ENCODE assay signal across 1 cellular context in the genomic region with DNA sequence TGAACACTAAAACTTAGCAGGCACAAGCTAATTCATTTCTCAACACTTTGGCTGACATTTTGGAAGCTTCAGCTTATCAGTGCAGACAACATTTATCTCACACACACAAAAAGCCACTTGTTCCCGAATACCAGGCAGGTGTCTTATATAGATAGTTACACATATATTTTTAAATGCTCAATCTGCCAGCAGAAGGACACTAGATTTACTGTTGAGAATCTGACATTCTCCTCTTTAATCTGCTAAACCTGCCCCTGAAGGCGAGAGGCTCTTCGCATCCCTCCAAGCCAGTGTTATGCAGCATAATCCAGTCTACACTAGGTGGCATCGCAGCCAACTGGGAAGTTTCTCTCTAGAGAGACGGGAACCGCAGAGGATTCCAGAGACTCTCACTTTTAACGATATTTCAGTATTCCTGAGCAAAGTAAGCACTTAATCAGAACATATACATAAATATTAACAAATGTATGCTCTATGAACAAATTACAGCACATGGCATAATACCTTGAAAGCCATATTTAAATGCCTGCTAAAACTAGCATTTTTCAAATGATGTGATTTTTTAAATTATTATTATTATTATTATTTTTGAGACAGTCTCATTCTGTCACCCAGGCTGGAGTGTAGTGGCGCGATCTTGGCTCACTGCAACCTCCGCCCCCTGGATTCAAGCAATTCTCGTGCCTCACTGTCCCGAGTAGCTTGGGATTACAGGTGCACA.
TF ChIP-seq lines count a peak whose summit lies in the region.

No MANE protein-coding gene starts in this region.

TF ChIP-seq in K562, 482 proteins besides CTCF, POLR2A, EP300 and RAD21 (continued from another document and continues in another):
- TF ChIP-seq, protein P1, sequence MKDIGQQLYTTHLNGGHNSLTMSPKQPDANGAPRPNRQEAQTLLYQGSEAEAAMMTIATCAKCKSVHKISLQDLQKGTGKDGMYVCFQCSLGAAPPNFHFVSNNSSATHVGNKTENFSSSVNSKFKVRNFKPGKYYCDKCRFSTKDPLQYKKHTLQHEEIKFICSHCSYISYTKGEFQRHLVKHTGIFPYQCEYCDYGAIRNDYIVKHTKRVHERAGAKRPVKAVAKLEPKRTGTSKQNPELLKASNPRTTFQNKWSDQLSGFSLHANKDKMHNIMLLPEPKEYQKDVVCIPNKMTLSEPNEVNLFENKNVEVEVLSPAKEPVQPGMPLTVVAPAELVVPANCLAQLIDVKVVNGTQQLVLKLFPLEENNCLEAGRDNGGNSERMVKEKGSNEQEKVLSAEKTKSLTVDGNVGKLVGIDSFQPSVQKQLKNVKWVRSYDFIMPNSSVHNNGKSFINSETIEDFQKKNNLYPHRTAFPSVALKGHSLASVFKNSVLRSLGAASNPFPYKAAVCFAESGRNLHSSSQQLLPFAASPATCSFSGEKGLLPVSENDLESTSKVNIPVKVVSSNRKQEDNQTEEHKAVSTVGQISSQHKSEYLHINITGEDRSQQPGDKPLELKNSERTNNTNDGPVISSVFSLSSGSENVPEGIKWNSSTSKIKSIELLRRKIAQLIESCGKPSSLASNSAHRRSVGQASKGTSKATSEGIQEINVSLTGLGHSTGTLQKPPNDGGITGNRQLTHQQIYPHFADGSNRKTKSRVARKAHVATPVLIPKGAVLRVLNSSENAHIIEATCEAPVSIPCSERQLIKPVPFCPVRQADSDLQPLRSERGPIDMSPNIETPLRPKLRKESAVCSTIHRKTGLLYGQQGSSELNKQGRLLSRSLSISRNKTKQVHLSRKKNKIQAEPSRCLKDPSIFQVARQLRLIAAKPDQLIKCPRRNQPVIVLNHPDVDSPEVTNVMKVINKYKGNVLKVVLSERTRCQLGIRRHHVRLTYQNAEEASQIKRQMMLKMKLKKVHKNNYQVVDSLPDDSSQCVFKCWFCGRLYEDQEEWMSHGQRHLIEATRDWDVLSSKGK (CRISPR knock-in tag; IDR thresholded peaks at IDR 0.05): no peak
- TF ChIP-seq BRF1 (IDR thresholded peaks at IDR 0.05; ENCODE audit: borderline replicate concordance, extremely low read depth, insufficient read length) (no peak), ZNF282 (CRISPR knock-in tag; IDR thresholded peaks at IDR 0.05) (no peak), CBX2 (IDR thresholded peaks at IDR 0.05; ENCODE audit: insufficient read depth, low read length, poor library complexity, severe bottlenecking) (no peak), BCL6 (CRISPR knock-in tag; IDR thresholded peaks at IDR 0.05) (no peak), ZNF444 (CRISPR knock-in tag; IDR thresholded peaks at IDR 0.05) (no peak), NFE2 (IDR thresholded peaks at IDR 0.05; ENCODE audit: low read depth) (no peak), ZNF780A (CRISPR knock-in tag; IDR thresholded peaks at IDR 0.05) (no peak), FOXJ3 (CRISPR knock-in tag; IDR thresholded peaks at IDR 0.05) (no peak), HDAC6 (IDR thresholded peaks at IDR 0.05; ENCODE audit: low read depth, low read length) (no peak), ZNF23 (CRISPR knock-in tag; IDR thresholded peaks at IDR 0.05) (no peak), SMAD1 (IDR thresholded peaks at IDR 0.05; ENCODE audit: low read depth, low read length, partially characterized antibody) (no peak), DPF2 (IDR thresholded peaks at IDR 0.05) (peak; percentile 64), CC2D1A (IDR thresholded peaks at IDR 0.05) (no peak), LCOR (CRISPR knock-in tag; IDR thresholded peaks at IDR 0.05) (no peak), ZNF384 (IDR thresholded peaks at IDR 0.05; ENCODE audit: low read depth, low read length) (no peak), SMAD4 (CRISPR knock-in tag; conservative IDR thresholded peaks at IDR 0.05) (peak; percentile 55), FOXA3 (CRISPR knock-in tag; conservative IDR thresholded peaks at IDR 0.05 in 1 of 2, IDR thresholded peaks at IDR 0.05 in 1 of 2) (no peak), MEIS2 (IDR thresholded peaks at IDR 0.05; ENCODE audit: partially characterized antibody) (peak; percentile 89), ESRRB (CRISPR knock-in tag; IDR thresholded peaks at IDR 0.05; ENCODE audit: borderline replicate concordance) (no peak), HDAC3 (IDR thresholded peaks at IDR 0.05; ENCODE audit: borderline replicate concordance, partially characterized antibody) (peak; percentile 19), MAFG (tag; conservative IDR thresholded peaks at IDR 0.05) (no peak), ZNF830 (CRISPR knock-in tag; IDR thresholded peaks at IDR 0.05) (no peak), HEY1 (CRISPR knock-in tag; IDR thresholded peaks at IDR 0.05; ENCODE audit: borderline replicate concordance) (no peak), ZNF134 (CRISPR knock-in tag; conservative IDR thresholded peaks at IDR 0.05) (no peak), POLR2AphosphoS5 (IDR thresholded peaks at IDR 0.05; ENCODE audit: control insufficient read depth, insufficient read depth, low read depth, low read length) (0 out of 2 replicates have a peak, but pooled peaks have one; percentile 25), ZNF354B (CRISPR knock-in tag; IDR thresholded peaks at IDR 0.05) (no peak), MEF2A (IDR thresholded peaks at IDR 0.05; ENCODE audit: control insufficient read depth, low read depth, low read length) (no peak), ZNF232 (CRISPR knock-in tag; IDR thresholded peaks at IDR 0.05) (no peak), MYC (IDR thresholded peaks at IDR 0.05; ENCODE audit: low read depth, low read length) (no peak), MYC (CRISPR knock-in tag; IDR thresholded peaks at IDR 0.05; ENCODE audit: borderline replicate concordance, low read depth) (no peak), NONO (IDR thresholded peaks at IDR 0.05; ENCODE audit: low read depth in 2 of 2, low read length in 1 of 2) (no peak), NFYB (IDR thresholded peaks at IDR 0.05; ENCODE audit: extremely low read depth, insufficient read length) (no peak), ZNF785 (CRISPR knock-in tag; IDR thresholded peaks at IDR 0.05) (no peak), TRIM24 (IDR thresholded peaks at IDR 0.05) (0 out of 4 replicates have a peak, but pooled peaks of 1 of the 2 experiments have one; percentile 41), SMARCE1 (IDR thresholded peaks at IDR 0.05) (peak; percentile 57; the same call in 1 of the 2 replicates), SRF (CRISPR knock-in tag; IDR thresholded peaks at IDR 0.05) (no peak), RBM25 (IDR thresholded peaks at IDR 0.05; ENCODE audit: low read depth, low read length, severe bottlenecking) (no peak), PURB (CRISPR knock-in tag; IDR thresholded peaks at IDR 0.05; ENCODE audit: low read depth) (no peak), ZNF583 (CRISPR knock-in tag; IDR thresholded peaks at IDR 0.05) (no peak), NR2C1 (IDR thresholded peaks at IDR 0.05) (no peak), NR2C1 (tag; IDR thresholded peaks at IDR 0.05) (no peak)
- TF ChIP-seq, protein P2, sequence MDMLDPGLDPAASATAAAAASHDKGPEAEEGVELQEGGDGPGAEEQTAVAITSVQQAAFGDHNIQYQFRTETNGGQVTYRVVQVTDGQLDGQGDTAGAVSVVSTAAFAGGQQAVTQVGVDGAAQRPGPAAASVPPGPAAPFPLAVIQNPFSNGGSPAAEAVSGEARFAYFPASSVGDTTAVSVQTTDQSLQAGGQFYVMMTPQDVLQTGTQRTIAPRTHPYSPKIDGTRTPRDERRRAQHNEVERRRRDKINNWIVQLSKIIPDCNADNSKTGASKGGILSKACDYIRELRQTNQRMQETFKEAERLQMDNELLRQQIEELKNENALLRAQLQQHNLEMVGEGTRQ (CRISPR knock-in tag; IDR thresholded peaks at IDR 0.05): no peak
- TF ChIP-seq, protein P3, sequence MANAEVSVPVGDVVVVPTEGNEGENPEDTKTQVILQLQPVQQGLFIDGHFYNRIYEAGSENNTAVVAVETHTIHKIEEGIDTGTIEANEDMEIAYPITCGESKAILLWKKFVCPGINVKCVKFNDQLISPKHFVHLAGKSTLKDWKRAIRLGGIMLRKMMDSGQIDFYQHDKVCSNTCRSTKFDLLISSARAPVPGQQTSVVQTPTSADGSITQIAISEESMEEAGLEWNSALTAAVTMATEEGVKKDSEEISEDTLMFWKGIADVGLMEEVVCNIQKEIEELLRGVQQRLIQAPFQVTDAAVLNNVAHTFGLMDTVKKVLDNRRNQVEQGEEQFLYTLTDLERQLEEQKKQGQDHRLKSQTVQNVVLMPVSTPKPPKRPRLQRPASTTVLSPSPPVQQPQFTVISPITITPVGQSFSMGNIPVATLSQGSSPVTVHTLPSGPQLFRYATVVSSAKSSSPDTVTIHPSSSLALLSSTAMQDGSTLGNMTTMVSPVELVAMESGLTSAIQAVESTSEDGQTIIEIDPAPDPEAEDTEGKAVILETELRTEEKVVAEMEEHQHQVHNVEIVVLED (CRISPR knock-in tag; IDR thresholded peaks at IDR 0.05): no peak
- TF ChIP-seq, protein P4, sequence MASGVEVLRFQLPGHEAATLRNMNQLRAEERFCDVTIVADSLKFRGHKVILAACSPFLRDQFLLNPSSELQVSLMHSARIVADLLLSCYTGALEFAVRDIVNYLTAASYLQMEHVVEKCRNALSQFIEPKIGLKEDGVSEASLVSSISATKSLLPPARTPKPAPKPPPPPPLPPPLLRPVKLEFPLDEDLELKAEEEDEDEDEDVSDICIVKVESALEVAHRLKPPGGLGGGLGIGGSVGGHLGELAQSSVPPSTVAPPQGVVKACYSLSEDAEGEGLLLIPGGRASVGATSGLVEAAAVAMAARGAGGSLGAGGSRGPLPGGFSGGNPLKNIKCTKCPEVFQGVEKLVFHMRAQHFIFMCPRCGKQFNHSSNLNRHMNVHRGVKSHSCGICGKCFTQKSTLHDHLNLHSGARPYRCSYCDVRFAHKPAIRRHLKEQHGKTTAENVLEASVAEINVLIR (CRISPR knock-in tag; IDR thresholded peaks at IDR 0.05): no peak
- TF ChIP-seq, protein P5, sequence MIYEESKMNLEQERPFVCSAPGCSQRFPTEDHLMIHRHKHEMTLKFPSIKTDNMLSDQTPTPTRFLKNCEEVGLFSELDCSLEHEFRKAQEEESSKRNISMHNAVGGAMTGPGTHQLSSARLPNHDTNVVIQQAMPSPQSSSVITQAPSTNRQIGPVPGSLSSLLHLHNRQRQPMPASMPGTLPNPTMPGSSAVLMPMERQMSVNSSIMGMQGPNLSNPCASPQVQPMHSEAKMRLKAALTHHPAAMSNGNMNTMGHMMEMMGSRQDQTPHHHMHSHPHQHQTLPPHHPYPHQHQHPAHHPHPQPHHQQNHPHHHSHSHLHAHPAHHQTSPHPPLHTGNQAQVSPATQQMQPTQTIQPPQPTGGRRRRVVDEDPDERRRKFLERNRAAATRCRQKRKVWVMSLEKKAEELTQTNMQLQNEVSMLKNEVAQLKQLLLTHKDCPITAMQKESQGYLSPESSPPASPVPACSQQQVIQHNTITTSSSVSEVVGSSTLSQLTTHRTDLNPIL (CRISPR knock-in tag; IDR thresholded peaks at IDR 0.05): no peak
- TF ChIP-seq, protein P6, sequence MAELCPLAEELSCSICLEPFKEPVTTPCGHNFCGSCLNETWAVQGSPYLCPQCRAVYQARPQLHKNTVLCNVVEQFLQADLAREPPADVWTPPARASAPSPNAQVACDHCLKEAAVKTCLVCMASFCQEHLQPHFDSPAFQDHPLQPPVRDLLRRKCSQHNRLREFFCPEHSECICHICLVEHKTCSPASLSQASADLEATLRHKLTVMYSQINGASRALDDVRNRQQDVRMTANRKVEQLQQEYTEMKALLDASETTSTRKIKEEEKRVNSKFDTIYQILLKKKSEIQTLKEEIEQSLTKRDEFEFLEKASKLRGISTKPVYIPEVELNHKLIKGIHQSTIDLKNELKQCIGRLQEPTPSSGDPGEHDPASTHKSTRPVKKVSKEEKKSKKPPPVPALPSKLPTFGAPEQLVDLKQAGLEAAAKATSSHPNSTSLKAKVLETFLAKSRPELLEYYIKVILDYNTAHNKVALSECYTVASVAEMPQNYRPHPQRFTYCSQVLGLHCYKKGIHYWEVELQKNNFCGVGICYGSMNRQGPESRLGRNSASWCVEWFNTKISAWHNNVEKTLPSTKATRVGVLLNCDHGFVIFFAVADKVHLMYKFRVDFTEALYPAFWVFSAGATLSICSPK (IDR thresholded peaks at IDR 0.05; ENCODE audit: borderline replicate concordance): no peak
- TF ChIP-seq, protein P7, sequence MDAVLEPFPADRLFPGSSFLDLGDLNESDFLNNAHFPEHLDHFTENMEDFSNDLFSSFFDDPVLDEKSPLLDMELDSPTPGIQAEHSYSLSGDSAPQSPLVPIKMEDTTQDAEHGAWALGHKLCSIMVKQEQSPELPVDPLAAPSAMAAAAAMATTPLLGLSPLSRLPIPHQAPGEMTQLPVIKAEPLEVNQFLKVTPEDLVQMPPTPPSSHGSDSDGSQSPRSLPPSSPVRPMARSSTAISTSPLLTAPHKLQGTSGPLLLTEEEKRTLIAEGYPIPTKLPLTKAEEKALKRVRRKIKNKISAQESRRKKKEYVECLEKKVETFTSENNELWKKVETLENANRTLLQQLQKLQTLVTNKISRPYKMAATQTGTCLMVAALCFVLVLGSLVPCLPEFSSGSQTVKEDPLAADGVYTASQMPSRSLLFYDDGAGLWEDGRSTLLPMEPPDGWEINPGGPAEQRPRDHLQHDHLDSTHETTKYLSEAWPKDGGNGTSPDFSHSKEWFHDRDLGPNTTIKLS (IDR thresholded peaks at IDR 0.05; ENCODE audit: borderline replicate concordance, low read depth): no peak
- TF ChIP-seq, protein P8, sequence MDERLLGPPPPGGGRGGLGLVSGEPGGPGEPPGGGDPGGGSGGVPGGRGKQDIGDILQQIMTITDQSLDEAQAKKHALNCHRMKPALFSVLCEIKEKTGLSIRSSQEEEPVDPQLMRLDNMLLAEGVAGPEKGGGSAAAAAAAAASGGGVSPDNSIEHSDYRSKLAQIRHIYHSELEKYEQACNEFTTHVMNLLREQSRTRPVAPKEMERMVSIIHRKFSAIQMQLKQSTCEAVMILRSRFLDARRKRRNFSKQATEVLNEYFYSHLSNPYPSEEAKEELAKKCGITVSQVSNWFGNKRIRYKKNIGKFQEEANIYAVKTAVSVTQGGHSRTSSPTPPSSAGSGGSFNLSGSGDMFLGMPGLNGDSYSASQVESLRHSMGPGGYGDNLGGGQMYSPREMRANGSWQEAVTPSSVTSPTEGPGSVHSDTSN (CRISPR knock-in tag; IDR thresholded peaks at IDR 0.05; ENCODE audit: low read depth): no peak
- TF ChIP-seq, protein P8 (tag; conservative IDR thresholded peaks at IDR 0.05; ENCODE audit: low read depth): peak; percentile 69
- TF ChIP-seq, protein P9, sequence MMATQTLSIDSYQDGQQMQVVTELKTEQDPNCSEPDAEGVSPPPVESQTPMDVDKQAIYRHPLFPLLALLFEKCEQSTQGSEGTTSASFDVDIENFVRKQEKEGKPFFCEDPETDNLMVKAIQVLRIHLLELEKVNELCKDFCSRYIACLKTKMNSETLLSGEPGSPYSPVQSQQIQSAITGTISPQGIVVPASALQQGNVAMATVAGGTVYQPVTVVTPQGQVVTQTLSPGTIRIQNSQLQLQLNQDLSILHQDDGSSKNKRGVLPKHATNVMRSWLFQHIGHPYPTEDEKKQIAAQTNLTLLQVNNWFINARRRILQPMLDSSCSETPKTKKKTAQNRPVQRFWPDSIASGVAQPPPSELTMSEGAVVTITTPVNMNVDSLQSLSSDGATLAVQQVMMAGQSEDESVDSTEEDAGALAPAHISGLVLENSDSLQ (IDR thresholded peaks at IDR 0.05): peak; percentile 48; the same call in 1 of the 2 replicates
